In the genomic region with DNA sequence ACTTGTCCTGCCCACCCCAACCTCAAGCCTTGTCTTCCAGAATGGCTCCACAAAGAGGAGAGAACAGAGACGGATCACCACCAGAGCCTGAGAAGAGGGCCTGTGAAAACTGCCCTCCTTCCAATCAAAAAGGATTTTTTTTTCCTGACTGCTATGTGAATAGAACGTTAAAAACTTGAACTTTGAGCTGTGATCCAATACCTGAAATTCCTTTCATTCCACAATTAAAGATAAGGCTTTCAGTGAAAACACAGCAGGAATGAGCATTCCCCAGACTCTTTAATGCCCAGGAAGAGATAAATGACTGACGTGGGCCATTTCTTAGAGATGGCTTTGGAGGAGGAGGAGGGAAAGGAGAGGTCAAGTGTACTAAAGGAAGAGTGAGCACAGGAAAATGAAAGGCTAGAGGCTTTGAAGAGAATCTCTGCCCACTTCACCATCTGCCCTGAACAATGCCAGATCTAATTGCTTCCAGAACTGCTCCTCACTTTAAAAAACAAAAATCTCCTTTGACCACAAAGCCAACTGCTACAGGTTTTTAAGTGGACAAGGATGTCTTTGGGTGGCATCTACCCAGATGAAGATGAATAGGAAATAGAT, we compare ENCODE assay signal across 1 cellular context.
TF ChIP-seq lines count a peak whose summit lies in the region.

No MANE protein-coding gene starts in this region.

TF ChIP-seq in HepG2, 621 proteins besides CTCF, POLR2A, EP300 and RAD21 (continued from another document and continues in another):
- TF ChIP-seq, protein P1, sequence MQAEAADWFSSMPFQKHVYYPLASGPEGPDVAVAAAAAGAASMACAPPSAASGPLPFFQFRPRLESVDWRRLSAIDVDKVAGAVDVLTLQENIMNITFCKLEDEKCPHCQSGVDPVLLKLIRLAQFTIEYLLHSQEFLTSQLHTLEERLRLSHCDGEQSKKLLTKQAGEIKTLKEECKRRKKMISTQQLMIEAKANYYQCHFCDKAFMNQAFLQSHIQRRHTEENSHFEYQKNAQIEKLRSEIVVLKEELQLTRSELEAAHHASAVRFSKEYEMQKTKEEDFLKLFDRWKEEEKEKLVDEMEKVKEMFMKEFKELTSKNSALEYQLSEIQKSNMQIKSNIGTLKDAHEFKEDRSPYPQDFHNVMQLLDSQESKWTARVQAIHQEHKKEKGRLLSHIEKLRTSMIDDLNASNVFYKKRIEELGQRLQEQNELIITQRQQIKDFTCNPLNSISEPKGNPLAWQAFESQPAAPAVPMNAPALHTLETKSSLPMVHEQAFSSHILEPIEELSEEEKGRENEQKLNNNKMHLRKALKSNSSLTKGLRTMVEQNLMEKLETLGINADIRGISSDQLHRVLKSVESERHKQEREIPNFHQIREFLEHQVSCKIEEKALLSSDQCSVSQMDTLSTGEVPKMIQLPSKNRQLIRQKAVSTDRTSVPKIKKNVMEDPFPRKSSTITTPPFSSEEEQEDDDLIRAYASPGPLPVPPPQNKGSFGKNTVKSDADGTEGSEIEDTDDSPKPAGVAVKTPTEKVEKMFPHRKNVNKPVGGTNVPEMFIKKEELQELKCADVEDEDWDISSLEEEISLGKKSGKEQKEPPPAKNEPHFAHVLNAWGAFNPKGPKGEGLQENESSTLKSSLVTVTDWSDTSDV (CRISPR knock-in tag; IDR thresholded peaks at IDR 0.05): no peak
- peak; percentile 95 for TF ChIP-seq ZNF652 (CRISPR knock-in tag; IDR thresholded peaks at IDR 0.05; ENCODE audit: borderline replicate concordance, low read depth)
- TF ChIP-seq, protein P2, sequence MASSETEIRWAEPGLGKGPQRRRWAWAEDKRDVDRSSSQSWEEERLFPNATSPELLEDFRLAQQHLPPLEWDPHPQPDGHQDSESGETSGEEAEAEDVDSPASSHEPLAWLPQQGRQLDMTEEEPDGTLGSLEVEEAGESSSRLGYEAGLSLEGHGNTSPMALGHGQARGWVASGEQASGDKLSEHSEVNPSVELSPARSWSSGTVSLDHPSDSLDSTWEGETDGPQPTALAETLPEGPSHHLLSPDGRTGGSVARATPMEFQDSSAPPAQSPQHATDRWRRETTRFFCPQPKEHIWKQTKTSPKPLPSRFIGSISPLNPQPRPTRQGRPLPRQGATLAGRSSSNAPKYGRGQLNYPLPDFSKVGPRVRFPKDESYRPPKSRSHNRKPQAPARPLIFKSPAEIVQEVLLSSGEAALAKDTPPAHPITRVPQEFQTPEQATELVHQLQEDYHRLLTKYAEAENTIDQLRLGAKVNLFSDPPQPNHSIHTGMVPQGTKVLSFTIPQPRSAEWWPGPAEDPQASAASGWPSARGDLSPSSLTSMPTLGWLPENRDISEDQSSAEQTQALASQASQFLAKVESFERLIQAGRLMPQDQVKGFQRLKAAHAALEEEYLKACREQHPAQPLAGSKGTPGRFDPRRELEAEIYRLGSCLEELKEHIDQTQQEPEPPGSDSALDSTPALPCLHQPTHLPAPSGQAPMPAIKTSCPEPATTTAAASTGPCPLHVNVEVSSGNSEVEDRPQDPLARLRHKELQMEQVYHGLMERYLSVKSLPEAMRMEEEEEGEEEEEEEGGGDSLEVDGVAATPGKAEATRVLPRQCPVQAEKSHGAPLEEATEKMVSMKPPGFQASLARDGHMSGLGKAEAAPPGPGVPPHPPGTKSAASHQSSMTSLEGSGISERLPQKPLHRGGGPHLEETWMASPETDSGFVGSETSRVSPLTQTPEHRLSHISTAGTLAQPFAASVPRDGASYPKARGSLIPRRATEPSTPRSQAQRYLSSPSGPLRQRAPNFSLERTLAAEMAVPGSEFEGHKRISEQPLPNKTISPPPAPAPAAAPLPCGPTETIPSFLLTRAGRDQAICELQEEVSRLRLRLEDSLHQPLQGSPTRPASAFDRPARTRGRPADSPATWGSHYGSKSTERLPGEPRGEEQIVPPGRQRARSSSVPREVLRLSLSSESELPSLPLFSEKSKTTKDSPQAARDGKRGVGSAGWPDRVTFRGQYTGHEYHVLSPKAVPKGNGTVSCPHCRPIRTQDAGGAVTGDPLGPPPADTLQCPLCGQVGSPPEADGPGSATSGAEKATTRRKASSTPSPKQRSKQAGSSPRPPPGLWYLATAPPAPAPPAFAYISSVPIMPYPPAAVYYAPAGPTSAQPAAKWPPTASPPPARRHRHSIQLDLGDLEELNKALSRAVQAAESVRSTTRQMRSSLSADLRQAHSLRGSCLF (CRISPR knock-in tag; IDR thresholded peaks at IDR 0.05; ENCODE audit: borderline replicate concordance): no peak
- TF ChIP-seq TCF7 (IDR thresholded peaks at IDR 0.05; ENCODE audit: low read depth): peak; percentile 53
- no peak for TF ChIP-seq JUNB (CRISPR knock-in tag; IDR thresholded peaks at IDR 0.05; ENCODE audit: borderline replicate concordance)
- TF ChIP-seq TSC22D2 (CRISPR knock-in tag; IDR thresholded peaks at IDR 0.05; ENCODE audit: borderline replicate concordance): no peak
- no peak for TF ChIP-seq XBP1 (CRISPR knock-in tag; IDR thresholded peaks at IDR 0.05)
- no peak for TF ChIP-seq ATAD3A (CRISPR knock-in tag; IDR thresholded peaks at IDR 0.05)
- TF ChIP-seq ZNF253 (CRISPR knock-in tag; IDR thresholded peaks at IDR 0.05; ENCODE audit: borderline replicate concordance): no peak
- TF ChIP-seq NFIC (IDR thresholded peaks at IDR 0.05; ENCODE audit: low read length): peak; percentile 80
- TF ChIP-seq ZBTB7A (CRISPR knock-in tag; IDR thresholded peaks at IDR 0.05): no peak
- TF ChIP-seq SMARCE1 (IDR thresholded peaks at IDR 0.05; ENCODE audit: borderline replicate concordance): no peak
- TF ChIP-seq SYNCRIP (IDR thresholded peaks at IDR 0.05; ENCODE audit: insufficient read depth, low read depth, low read length): no peak
- no peak for TF ChIP-seq PAWR (CRISPR knock-in tag; IDR thresholded peaks at IDR 0.05; ENCODE audit: borderline replicate concordance)
- TF ChIP-seq ZNF850 (CRISPR knock-in tag; conservative IDR thresholded peaks at IDR 0.05): no peak
- no peak for TF ChIP-seq SMYD3 (CRISPR knock-in tag; IDR thresholded peaks at IDR 0.05)
- TF ChIP-seq NAIF1 (CRISPR knock-in tag; IDR thresholded peaks at IDR 0.05; ENCODE audit: borderline replicate concordance): peak; percentile 53; the same call in 1 of the 2 replicates
- TF ChIP-seq ZNF644 (CRISPR knock-in tag; IDR thresholded peaks at IDR 0.05; ENCODE audit: low read depth): no peak
- TF ChIP-seq ZNF343 (CRISPR knock-in tag; IDR thresholded peaks at IDR 0.05): no peak
- peak; percentile 18; the same call in 1 of the 2 replicates for TF ChIP-seq SMC3 (IDR thresholded peaks at IDR 0.05; ENCODE audit: low read length)
- 0 out of 2 replicates have a peak, but pooled peaks have one; percentile 65 for TF ChIP-seq ZFP1 (CRISPR knock-in tag; IDR thresholded peaks at IDR 0.05)
- TF ChIP-seq, protein P3, sequence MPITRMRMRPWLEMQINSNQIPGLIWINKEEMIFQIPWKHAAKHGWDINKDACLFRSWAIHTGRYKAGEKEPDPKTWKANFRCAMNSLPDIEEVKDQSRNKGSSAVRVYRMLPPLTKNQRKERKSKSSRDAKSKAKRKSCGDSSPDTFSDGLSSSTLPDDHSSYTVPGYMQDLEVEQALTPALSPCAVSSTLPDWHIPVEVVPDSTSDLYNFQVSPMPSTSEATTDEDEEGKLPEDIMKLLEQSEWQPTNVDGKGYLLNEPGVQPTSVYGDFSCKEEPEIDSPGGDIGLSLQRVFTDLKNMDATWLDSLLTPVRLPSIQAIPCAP (CRISPR knock-in tag; IDR thresholded peaks at IDR 0.05; ENCODE audit: low read depth): no peak
- TF ChIP-seq ZNF296 (CRISPR knock-in tag; conservative IDR thresholded peaks at IDR 0.05): no peak
- peak; percentile 36; the same call in 1 of the 2 replicates for TF ChIP-seq ZFX (CRISPR knock-in tag; IDR thresholded peaks at IDR 0.05; ENCODE audit: low read depth)
- TF ChIP-seq RELA (CRISPR knock-in tag; IDR thresholded peaks at IDR 0.05): no peak
- TF ChIP-seq SP2 (CRISPR knock-in tag; IDR thresholded peaks at IDR 0.05): no peak
- no peak for TF ChIP-seq TCF7L2 (IDR thresholded peaks at IDR 0.05; ENCODE audit: low read depth, low read length)
- TF ChIP-seq, protein P4, sequence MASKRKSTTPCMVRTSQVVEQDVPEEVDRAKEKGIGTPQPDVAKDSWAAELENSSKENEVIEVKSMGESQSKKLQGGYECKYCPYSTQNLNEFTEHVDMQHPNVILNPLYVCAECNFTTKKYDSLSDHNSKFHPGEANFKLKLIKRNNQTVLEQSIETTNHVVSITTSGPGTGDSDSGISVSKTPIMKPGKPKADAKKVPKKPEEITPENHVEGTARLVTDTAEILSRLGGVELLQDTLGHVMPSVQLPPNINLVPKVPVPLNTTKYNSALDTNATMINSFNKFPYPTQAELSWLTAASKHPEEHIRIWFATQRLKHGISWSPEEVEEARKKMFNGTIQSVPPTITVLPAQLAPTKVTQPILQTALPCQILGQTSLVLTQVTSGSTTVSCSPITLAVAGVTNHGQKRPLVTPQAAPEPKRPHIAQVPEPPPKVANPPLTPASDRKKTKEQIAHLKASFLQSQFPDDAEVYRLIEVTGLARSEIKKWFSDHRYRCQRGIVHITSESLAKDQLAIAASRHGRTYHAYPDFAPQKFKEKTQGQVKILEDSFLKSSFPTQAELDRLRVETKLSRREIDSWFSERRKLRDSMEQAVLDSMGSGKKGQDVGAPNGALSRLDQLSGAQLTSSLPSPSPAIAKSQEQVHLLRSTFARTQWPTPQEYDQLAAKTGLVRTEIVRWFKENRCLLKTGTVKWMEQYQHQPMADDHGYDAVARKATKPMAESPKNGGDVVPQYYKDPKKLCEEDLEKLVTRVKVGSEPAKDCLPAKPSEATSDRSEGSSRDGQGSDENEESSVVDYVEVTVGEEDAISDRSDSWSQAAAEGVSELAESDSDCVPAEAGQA (IDR thresholded peaks at IDR 0.05; ENCODE audit: low read depth): no peak
- TF ChIP-seq, protein P4 (CRISPR knock-in tag; IDR thresholded peaks at IDR 0.05; ENCODE audit: borderline replicate concordance): no peak
- peak; percentile 42 for TF ChIP-seq FOSL2 (CRISPR knock-in tag; IDR thresholded peaks at IDR 0.05)
- TF ChIP-seq ZNF121 (CRISPR knock-in tag; IDR thresholded peaks at IDR 0.05): no peak
- no peak for TF ChIP-seq HOXA9 (CRISPR knock-in tag; IDR thresholded peaks at IDR 0.05; ENCODE audit: borderline replicate concordance)
- no peak for TF ChIP-seq RARG (CRISPR knock-in tag; IDR thresholded peaks at IDR 0.05; ENCODE audit: low read depth)
- TF ChIP-seq, protein P5, sequence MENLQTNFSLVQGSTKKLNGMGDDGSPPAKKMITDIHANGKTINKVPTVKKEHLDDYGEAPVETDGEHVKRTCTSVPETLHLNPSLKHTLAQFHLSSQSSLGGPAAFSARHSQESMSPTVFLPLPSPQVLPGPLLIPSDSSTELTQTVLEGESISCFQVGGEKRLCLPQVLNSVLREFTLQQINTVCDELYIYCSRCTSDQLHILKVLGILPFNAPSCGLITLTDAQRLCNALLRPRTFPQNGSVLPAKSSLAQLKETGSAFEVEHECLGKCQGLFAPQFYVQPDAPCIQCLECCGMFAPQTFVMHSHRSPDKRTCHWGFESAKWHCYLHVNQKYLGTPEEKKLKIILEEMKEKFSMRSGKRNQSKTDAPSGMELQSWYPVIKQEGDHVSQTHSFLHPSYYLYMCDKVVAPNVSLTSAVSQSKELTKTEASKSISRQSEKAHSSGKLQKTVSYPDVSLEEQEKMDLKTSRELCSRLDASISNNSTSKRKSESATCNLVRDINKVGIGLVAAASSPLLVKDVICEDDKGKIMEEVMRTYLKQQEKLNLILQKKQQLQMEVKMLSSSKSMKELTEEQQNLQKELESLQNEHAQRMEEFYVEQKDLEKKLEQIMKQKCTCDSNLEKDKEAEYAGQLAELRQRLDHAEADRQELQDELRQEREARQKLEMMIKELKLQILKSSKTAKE (CRISPR knock-in tag; IDR thresholded peaks at IDR 0.05; ENCODE audit: borderline replicate concordance): no peak
- TF ChIP-seq ZNF260 (CRISPR knock-in tag; IDR thresholded peaks at IDR 0.05; ENCODE audit: borderline replicate concordance, low read depth): no peak
- TF ChIP-seq SP1 (IDR thresholded peaks at IDR 0.05): no peak
- TF ChIP-seq SP1 (CRISPR knock-in tag; IDR thresholded peaks at IDR 0.05): no peak
- TF ChIP-seq, protein P6, sequence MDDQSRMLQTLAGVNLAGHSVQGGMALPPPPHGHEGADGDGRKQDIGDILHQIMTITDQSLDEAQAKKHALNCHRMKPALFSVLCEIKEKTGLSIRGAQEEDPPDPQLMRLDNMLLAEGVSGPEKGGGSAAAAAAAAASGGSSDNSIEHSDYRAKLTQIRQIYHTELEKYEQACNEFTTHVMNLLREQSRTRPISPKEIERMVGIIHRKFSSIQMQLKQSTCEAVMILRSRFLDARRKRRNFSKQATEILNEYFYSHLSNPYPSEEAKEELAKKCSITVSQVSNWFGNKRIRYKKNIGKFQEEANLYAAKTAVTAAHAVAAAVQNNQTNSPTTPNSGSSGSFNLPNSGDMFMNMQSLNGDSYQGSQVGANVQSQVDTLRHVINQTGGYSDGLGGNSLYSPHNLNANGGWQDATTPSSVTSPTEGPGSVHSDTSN (CRISPR knock-in tag; IDR thresholded peaks at IDR 0.05; ENCODE audit: borderline replicate concordance): no peak
- no peak; the same call in 1 of the 2 replicates for TF ChIP-seq DMAP1 (CRISPR knock-in tag; IDR thresholded peaks at IDR 0.05)
- TF ChIP-seq THAP11 (CRISPR knock-in tag; IDR thresholded peaks at IDR 0.05): peak; percentile 32; the same call in 1 of the 2 replicates
- no peak for TF ChIP-seq HES4 (CRISPR knock-in tag; IDR thresholded peaks at IDR 0.05; ENCODE audit: borderline replicate concordance)
